ENCODE assay signal across 12 cellular contexts in the genomic region with DNA sequence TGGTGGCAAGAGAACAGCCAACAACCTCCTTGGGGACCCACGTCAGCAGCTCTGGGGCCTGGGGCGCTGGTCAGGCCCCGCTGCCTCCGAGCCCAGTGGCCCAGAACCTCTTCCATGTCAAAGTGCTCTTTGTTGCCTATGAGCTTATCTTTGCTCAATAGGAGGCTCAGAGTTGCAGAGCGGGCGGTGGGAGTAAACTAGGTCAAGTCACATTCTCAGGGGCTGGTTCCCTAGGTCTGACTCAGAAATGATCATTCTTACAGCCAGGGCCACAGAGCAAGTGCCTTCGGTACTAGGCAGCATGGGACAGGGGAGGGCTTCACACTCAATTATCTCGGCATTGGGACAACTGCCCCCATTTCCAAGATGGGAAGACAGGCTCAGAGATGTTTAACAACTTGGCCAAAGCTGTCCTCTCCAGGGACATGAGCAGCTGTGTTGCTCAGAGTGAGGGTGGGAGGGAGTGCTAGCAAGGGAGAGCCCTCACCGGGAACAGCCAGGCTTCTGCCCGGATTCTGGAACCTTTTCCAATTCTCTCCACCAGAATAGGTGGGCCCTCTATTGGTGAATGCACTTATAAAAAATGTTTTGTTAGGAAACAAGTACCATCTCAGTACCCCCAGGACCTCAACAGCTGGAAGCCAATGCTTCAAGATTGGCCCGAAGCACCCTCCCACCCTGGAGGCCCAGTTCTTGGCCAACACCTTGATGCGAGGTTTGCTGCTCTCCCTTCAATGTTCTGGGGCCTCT. TPM values are rescaled to one million over a fixed set of nuclear protein-coding genes. Genes with fewer than 3 reads are reported as not detected.
DNase-seq lines count a peak whose midpoint lies in the region; ATAC-seq and TF ChIP-seq lines count a peak whose summit lies in the region.
"Had no signal": no experiment of that assay in that cellular context is flagged by ENCODE, and none has a peak within 500 bp of the region (broad histone marks: within the 10 kb centered on the region; RNA-seq: fewer than 3 reads in every experiment).

No MANE protein-coding gene starts in this region.

- DNase-seq in SK-MEL-5 (ENCODE audit: low read depth, low spot score), result peak; percentile 92
- peak; percentile 63 for DNase-seq in left ventricle myocardium inferior
- DNase-seq in stimulated activated CD4-positive, alpha-beta T cell treated with anti-CD3 and anti-CD28 coated beads, Interleukin-4, amount 100 ng/mL, for 4 hours, result no peak
- no peak for DNase-seq in NCI-H2081 treated with DMSO at 0.1 percent for 48 hours (lab: John Stamatoyannopoulos, UW)
- DNase-seq: activated T-cell treated with anti-CD3 and anti-CD28 coated beads for 4 hours had no signal

- H3K4me1 ChIP-seq in left ventricle myocardium inferior (peaks cover 61% of the 10 kb centered on the region), stomach smooth muscle (ENCODE audit: control insufficient read depth, insufficient read depth, low read length) (peaks cover 48% of the 10 kb centered on the region)

- H3K27ac ChIP-seq in left ventricle myocardium inferior (replicated peaks), result peak overlapping the region; percentile 47
- peak overlapping the region; percentile 37 for H3K27ac ChIP-seq in stomach smooth muscle (ENCODE audit: low read length)

- H3K9me3 ChIP-seq in left ventricle myocardium inferior (replicated peaks) (no peaks in the 10 kb centered on the region), stomach smooth muscle (ENCODE audit: control insufficient read depth in 2 of 2, low read length in 2 of 2) (no peaks in the 10 kb centered on the region)

- no peaks in the 10 kb centered on the region for H3K27me3 ChIP-seq in left ventricle myocardium inferior (ENCODE audit: low read depth)
- no peaks in the 10 kb centered on the region for H3K27me3 ChIP-seq in stomach smooth muscle (ENCODE audit: control insufficient read depth in 1 of 2, insufficient read depth in 2 of 2, low read length in 2 of 2)

- intact Hi-C loops in left ventricle myocardium inferior (cut with micrococcal nuclease), result no loop called here

- in situ Hi-C loops in SK-MEL-5 (cut with HindIII; ENCODE audit: low pct_unique_long_range_greater_than_20kb, low sequenced_read_pairs), result no loop called here

- no peak overlapping the region for H3K4me3 ChIP-seq in left ventricle myocardium inferior
- no peak overlapping the region for H3K4me3 ChIP-seq in stomach smooth muscle (ENCODE audit: low read length in 2 of 2)
- H3K4me3 ChIP-seq: GM23338 had no signal

- TF ChIP-seq CTCF in left ventricle myocardium inferior (IDR thresholded peaks at IDR 0.05; ENCODE audit: borderline replicate concordance), result no peak

- peak; percentile 67 for ATAC-seq in GM18861 (IDR thresholded peaks at IDR 0.05; ENCODE audit: unreplicated experiment)
- no peak for ATAC-seq in HG03159 (IDR thresholded peaks at IDR 0.05; ENCODE audit: unreplicated experiment)
- ATAC-seq in GM21528 (IDR thresholded peaks at IDR 0.05; ENCODE audit: low FRiP score, unreplicated experiment), result no peak
- ATAC-seq: GM23338 had no signal

- H3K36me3 ChIP-seq in left ventricle myocardium inferior, result peaks cover 16% of the 10 kb centered on the region
- peaks cover 0 to 9% of the 10 kb centered on the region in 2 donors for H3K36me3 ChIP-seq in stomach smooth muscle (ENCODE audit: control insufficient read depth in 2 of 2, insufficient read depth in 2 of 2, low read length in 2 of 2)

- H3K9ac ChIP-seq in stomach smooth muscle (ENCODE audit: low read length in 2 of 2), result peak overlapping the region in 1 of 2 donors; percentile 17

RNA-seq across cellular contexts. Expression of a gene that starts 11.9 kb away (rescaled TPM):
- total RNA-seq in SK-MEL-5 (2014; rRNA removed; shearing (Covaris generic)), result 21.3 and 26.0 TPM in 2 replicates
- 26.8 and 28.0 TPM in 2 replicates for polyA plus RNA-seq in SK-MEL-5 (2015; cell fraction: cytosol; rRNA removed)
- 207 and 225 TPM in 2 replicates for polyA plus RNA-seq in SK-MEL-5 (2015; cell fraction: nucleus; rRNA removed)
- total RNA-seq in left ventricle myocardium inferior, result 24.5 TPM

RNA-seq across cellular contexts. Expression of a gene that starts 28.8 kb away (rescaled TPM):
- 0.29 TPM in 1 of 2 replicates, not detected in the other for total RNA-seq in SK-MEL-5 (2014; rRNA removed; shearing (Covaris generic))
- not detected in 2 replicates for polyA plus RNA-seq in SK-MEL-5 (2015; cell fraction: cytosol; rRNA removed)
- polyA plus RNA-seq in SK-MEL-5 (2015; cell fraction: nucleus; rRNA removed), result not detected in 2 replicates
- total RNA-seq in left ventricle myocardium inferior, result not detected
- total RNA-seq: cerebellum, GM23338, subcutaneous adipose tissue had no signal
- polyA plus RNA-seq: GM23338 had no signal

RNA-seq across cellular contexts. Expression of a gene that starts 55.4 kb away (rescaled TPM):
- total RNA-seq in SK-MEL-5 (2014; rRNA removed; shearing (Covaris generic)), result 56.5 and 60.4 TPM in 2 replicates
- 41.0 and 42.6 TPM in 2 replicates for polyA plus RNA-seq in SK-MEL-5 (2015; cell fraction: cytosol; rRNA removed)
- polyA plus RNA-seq in SK-MEL-5 (2015; cell fraction: nucleus; rRNA removed), result 52.3 and 55.1 TPM in 2 replicates
- total RNA-seq in left ventricle myocardium inferior, result 44.7 TPM

Comparison
In these comparisons a context has a peak if more than half of its experiments do, and no peak if none do; other contexts are left out.
1. DNase-seq: peak in SK-MEL-5 (single experiment) and left ventricle myocardium inferior (single experiment); none in stimulated activated CD4-positive, alpha-beta T cell treated with anti-CD3 and anti-CD28 coated beads, Interleukin-4, amount 100 ng/mL, for 4 hours (0 of 2) and NCI-H2081 treated with DMSO at 0.1 percent for 48 hours (single experiment).